8 cellular contexts compared by ENCODE assay signal in genomic region chr16:30418350-30419181, GRCh38. TPM values are rescaled to one million over a fixed set of nuclear protein-coding genes. Genes with fewer than 3 reads are reported as not detected.
A peak's percentile ranks its signal among the peaks of the same experiment; 100 is the strongest.
DNase-seq lines count a peak whose midpoint lies in the region; ATAC-seq and TF ChIP-seq lines count a peak whose summit lies in the region.

No MANE protein-coding gene starts in this region.

- no peak for TF ChIP-seq CTCF in activated CD8-positive, alpha-beta T cell treated with anti-CD3 and anti-CD28 coated beads for 36 hours (IDR thresholded peaks at IDR 0.05)

- H3K27me3 ChIP-seq in iPS-15b (ENCODE audit: control insufficient read depth, insufficient read depth, low read length), result no peaks in the 10 kb centered on the region

- H3K36me3 Mint-ChIP-seq in activated CD8-positive, alpha-beta T cell treated with anti-CD3 and anti-CD28 coated beads for 36 hours (ENCODE audit: low read depth), result peaks cover 42% of the 10 kb centered on the region

- CTCF ChIA-PET in activated CD8-positive, alpha-beta T cell treated with anti-CD3 and anti-CD28 coated beads for 36 hours (lab: Charles Lee), result interaction anchor here (0.9 to 3.6 kb wide), 14 partner anchors 8 to 197 kb away, joined by 3 to 36 read pairs (median 4); partner anchors contain the start of genes DCTPP1, ZNF48 and ZNF771

- no peaks in the 10 kb centered on the region for H3K9me3 Mint-ChIP-seq in activated CD8-positive, alpha-beta T cell treated with anti-CD3 and anti-CD28 coated beads for 36 hours
- no peaks in the 10 kb centered on the region for H3K9me3 Mint-ChIP-seq in stimulated activated naive CD8-positive, alpha-beta T cell treated with anti-CD3 and anti-CD28 coated beads, Interleukin-15, amount 100 ng/mL, for 72 hours

- POLR2A ChIA-PET in activated CD8-positive, alpha-beta T cell treated with anti-CD3 and anti-CD28 coated beads for 36 hours (lab: Charles Lee), result interaction anchor here (0.6 to 4.2 kb wide), 28 partner anchors 8 to 682 kb away, joined by 3 to 38 read pairs (median 3); partner anchors contain the start of genes DCTPP1, SEPHS2, ZNF48 and ZNF771

- H3K4me3 Mint-ChIP-seq in activated CD8-positive, alpha-beta T cell treated with anti-CD3 and anti-CD28 coated beads for 36 hours, result peak overlapping the region; percentile 58
- H3K4me3 Mint-ChIP-seq in stimulated activated naive CD8-positive, alpha-beta T cell treated with anti-CD3 and anti-CD28 coated beads, Interleukin-15, amount 100 ng/mL, for 72 hours, result peak overlapping the region; percentile 27 to 74

- H3K4me1 ChIP-seq in iPS-15b (ENCODE audit: control insufficient read depth, insufficient read depth, low read length), result peaks cover 4% of the 10 kb centered on the region

- peaks cover 7% of the 10 kb centered on the region for H3K36me3 ChIP-seq in iPS-15b (ENCODE audit: control insufficient read depth, insufficient read depth, low read length)

- intact Hi-C loops in activated CD8-positive, alpha-beta T cell treated with anti-CD3 and anti-CD28 coated beads for 36 hours (cut with micrococcal nuclease), result no loop called here

- H3K4me1 Mint-ChIP-seq in activated CD8-positive, alpha-beta T cell treated with anti-CD3 and anti-CD28 coated beads for 36 hours (ENCODE audit: low read depth), result peaks cover 28% of the 10 kb centered on the region
- H3K4me1 Mint-ChIP-seq in stimulated activated naive CD8-positive, alpha-beta T cell treated with anti-CD3 and anti-CD28 coated beads, Interleukin-15, amount 100 ng/mL, for 72 hours, result peaks cover 38% of the 10 kb centered on the region

- ATAC-seq in activated CD8-positive, alpha-beta T cell treated with anti-CD3 and anti-CD28 coated beads for 36 hours, result no peak
- no peak for ATAC-seq in stimulated activated naive CD8-positive, alpha-beta T cell treated with anti-CD3 and anti-CD28 coated beads, Interleukin-15, amount 100 ng/mL, for 72 hours

- no peaks in the 10 kb centered on the region for H3K9me3 ChIP-seq in iPS-15b (ENCODE audit: control insufficient read depth, insufficient read depth, low read length)

- DNase-seq in SIG-M5 treated with dmso at 0.1 percent for 504 hours (lab: John Stamatoyannopoulos, UW; ENCODE audit: unreplicated experiment), result peak; percentile 47
- DNase-seq in SIG-M5 (lab: John Stamatoyannopoulos, UW), result no peak
- DNase-seq in activated CD8-positive, alpha-beta T cell treated with anti-CD3 and anti-CD28 coated beads for 36 hours, result no peak
- no peak for DNase-seq in stimulated activated naive CD8-positive, alpha-beta T cell treated with anti-CD3 and anti-CD28 coated beads, Interleukin-15, amount 100 ng/mL, for 72 hours
- no peak for DNase-seq in effector CD8-positive, alpha-beta T cell (lab: John Stamatoyannopoulos, UW)
- DNase-seq in SW 1271 (lab: John Stamatoyannopoulos, UW), result no peak
- DNase-seq in stimulated activated CD4-positive, alpha-beta T cell treated with anti-CD3 and anti-CD28 coated beads, Interleukin-12 subunit alpha, Interleukin-12 subunit beta, amount 100 ng/mL, for 4 hours, result no peak

- H3K9ac ChIP-seq in iPS-15b (ENCODE audit: low read depth, low read length), result peak overlapping the region; percentile 49

- peak overlapping the region; percentile 79 for H3K27ac Mint-ChIP-seq in activated CD8-positive, alpha-beta T cell treated with anti-CD3 and anti-CD28 coated beads for 36 hours
- peak overlapping the region in 1 of 2 donors; percentile 26 for H3K27ac Mint-ChIP-seq in stimulated activated naive CD8-positive, alpha-beta T cell treated with anti-CD3 and anti-CD28 coated beads, Interleukin-15, amount 100 ng/mL, for 72 hours

- H3K27me3 Mint-ChIP-seq in activated CD8-positive, alpha-beta T cell treated with anti-CD3 and anti-CD28 coated beads for 36 hours, result no peaks in the 10 kb centered on the region
- H3K27me3 Mint-ChIP-seq in stimulated activated naive CD8-positive, alpha-beta T cell treated with anti-CD3 and anti-CD28 coated beads, Interleukin-15, amount 100 ng/mL, for 72 hours, result no peaks in the 10 kb centered on the region

- H3K4me3 ChIP-seq in iPS-15b (ENCODE audit: low read depth, low read length), result peak overlapping the region; percentile 58

RNA-seq across cellular contexts. Expression of gene ZNF771, which starts 11.2 kb away (rescaled TPM):
- total RNA-seq in activated CD8-positive, alpha-beta T cell treated with anti-CD3 and anti-CD28 coated beads for 36 hours, result 1 to 10 TPM; 5.4 to 6.6 TPM

RNA-seq across cellular contexts. Expression of gene DCTPP1, which starts 11.3 kb away (rescaled TPM):
- 100 to 1,000 TPM in 1 of 2 experiments, 10 to 100 TPM in 1; 98.4 to 105 TPM for total RNA-seq in activated CD8-positive, alpha-beta T cell treated with anti-CD3 and anti-CD28 coated beads for 36 hours

RNA-seq across cellular contexts. Expression of gene ZNF48, which starts 23.3 kb away (rescaled TPM):
- 10 to 100 TPM; 10.4 to 10.9 TPM for total RNA-seq in activated CD8-positive, alpha-beta T cell treated with anti-CD3 and anti-CD28 coated beads for 36 hours

RNA-seq across cellular contexts. Expression of gene SEPHS2, which starts 27.1 kb away (rescaled TPM):
- 10 to 100 TPM; 51.8 to 54.0 TPM for total RNA-seq in activated CD8-positive, alpha-beta T cell treated with anti-CD3 and anti-CD28 coated beads for 36 hours

RNA-seq across cellular contexts. Expression of gene SEPTIN1, which starts 36.2 kb away (rescaled TPM):
- total RNA-seq in activated CD8-positive, alpha-beta T cell treated with anti-CD3 and anti-CD28 coated beads for 36 hours, result 100 to 1,000 TPM; 163 to 169 TPM
